Comparison of ENCODE assay signal across 19 cellular contexts in the genomic region with DNA sequence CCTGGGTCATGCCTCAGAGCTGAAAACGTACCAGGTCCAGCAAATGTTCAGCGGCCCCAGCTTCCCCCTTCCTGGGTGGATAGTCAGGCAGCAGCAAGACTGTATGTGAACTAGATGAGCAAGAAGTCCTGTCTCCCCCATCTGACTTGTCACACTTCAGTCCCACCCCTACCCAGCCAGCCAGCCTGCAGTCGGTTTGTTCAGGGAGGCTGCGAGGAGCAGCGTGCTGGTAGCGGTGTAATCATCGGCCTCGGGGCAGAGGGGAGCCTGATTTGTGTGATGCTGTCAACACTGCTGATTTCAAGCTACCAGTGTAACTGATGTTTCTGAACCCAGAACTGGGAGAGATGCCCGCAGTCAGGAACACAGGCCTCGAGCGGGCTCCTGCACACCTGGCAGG.
"Had no signal": no experiment of that assay in that cellular context is flagged by ENCODE, and none has a peak within 500 bp of the region (broad histone marks: within the 10 kb centered on the region; RNA-seq: fewer than 3 reads in every experiment).

No MANE protein-coding gene starts in this region.

- H3K4me1 ChIP-seq: left ventricle myocardium inferior had no signal

- H3K27me3 ChIP-seq: body of pancreas, pancreas, sigmoid colon had no signal

- ATAC-seq: activated CD4-positive, alpha-beta T cell treated with anti-CD3 and anti-CD28 coated beads for 36 hours; body of pancreas; mucosa of descending colon; pancreas; stimulated activated naive B cell treated with anti-CD40 and anti-IgM and Interleukin-4, amounts not matched to agents 10 μg/mL and 1 μg/mL and 100 μg/mL, for 72 hours; WTC11 had no signal

- H3K9me3 Mint-ChIP-seq: activated T-helper 1 cell treated with anti-CD3 and anti-CD28 coated beads, Interleukin-12 subunit alpha, Interleukin-12 subunit beta, Interleukin-2, Interleukin-4 antibody, amounts not matched to agents 30 ng/mL and 10 ng/mL and 1 ng/mL, durations not matched to agents 14 hours and 24 hours and 36 hours; naive B cell; stimulated activated naive B cell treated with anti-CD40 and anti-IgM and Interleukin-4, amounts not matched to agents 10 μg/mL and 1 μg/mL and 100 μg/mL, for 72 hours; WTC11 had no signal

- H3K27me3 Mint-ChIP-seq: activated naive CD8-positive, alpha-beta T cell had no signal

- H3K4me3 ChIP-seq: body of pancreas, left ventricle myocardium inferior, mucosa of descending colon, pancreas, sigmoid colon, thoracic aorta had no signal

- DNase-seq: activated CD4-positive, alpha-beta T cell treated with anti-CD3 and anti-CD28 coated beads for 36 hours; activated CD4-positive, alpha-beta T cell treated with anti-CD3 and anti-CD28 coated beads, Interleukin-2, amount 50 U/mL, for 48 hours; activated T-cell treated with anti-CD3 and anti-CD28 coated beads for 4 hours; amniotic stem cell; body of pancreas; erythroblast; left ventricle myocardium inferior; naive B cell; pancreas; sigmoid colon; stimulated activated CD4-positive, alpha-beta T cell treated with anti-CD3 and anti-CD28 coated beads, Interleukin-4, amount 100 ng/mL, for 4 hours; stimulated activated naive B cell treated with anti-CD40 and anti-IgM and Interleukin-4, amounts not matched to agents 10 μg/mL and 1 μg/mL and 100 μg/mL, for 72 hours had no signal

- FAIRE-seq: colon, frontal cortex, pancreas had no signal

- H3K9me3 ChIP-seq: body of pancreas, left ventricle myocardium inferior, mucosa of descending colon, pancreas, sigmoid colon, thoracic aorta had no signal

- H3K4me3 Mint-ChIP-seq: activated CD4-positive, alpha-beta T cell treated with anti-CD3 and anti-CD28 coated beads for 36 hours; activated naive CD8-positive, alpha-beta T cell; activated T-helper 1 cell treated with anti-CD3 and anti-CD28 coated beads, Interleukin-12 subunit alpha, Interleukin-12 subunit beta, Interleukin-2, Interleukin-4 antibody, amounts not matched to agents 30 ng/mL and 10 ng/mL and 1 ng/mL, durations not matched to agents 14 hours and 24 hours and 36 hours; naive B cell; stimulated activated naive B cell treated with anti-CD40 and anti-IgM and Interleukin-4, amounts not matched to agents 10 μg/mL and 1 μg/mL and 100 μg/mL, for 72 hours; WTC11 had no signal

- H3K36me3 Mint-ChIP-seq: activated naive CD8-positive, alpha-beta T cell; naive B cell had no signal

- H3K4me1 Mint-ChIP-seq: WTC11 had no signal

- H3K27ac Mint-ChIP-seq: activated CD4-positive, alpha-beta T cell treated with anti-CD3 and anti-CD28 coated beads for 36 hours; activated naive CD8-positive, alpha-beta T cell; activated T-helper 1 cell treated with anti-CD3 and anti-CD28 coated beads, Interleukin-12 subunit alpha, Interleukin-12 subunit beta, Interleukin-2, Interleukin-4 antibody, amounts not matched to agents 30 ng/mL and 10 ng/mL and 1 ng/mL, durations not matched to agents 14 hours and 24 hours and 36 hours; naive B cell; stimulated activated naive B cell treated with anti-CD40 and anti-IgM and Interleukin-4, amounts not matched to agents 10 μg/mL and 1 μg/mL and 100 μg/mL, for 72 hours; WTC11 had no signal

- H3K27ac ChIP-seq: body of pancreas, left ventricle myocardium inferior, pancreas, sigmoid colon, thoracic aorta had no signal
